ENCODE assay signal across 23 cellular contexts in genomic region chr3:105162448-105162847, GRCh38.
A peak's percentile ranks its signal among the peaks of the same experiment; 100 is the strongest.
DNase-seq lines count a peak whose midpoint lies in the region; ATAC-seq and TF ChIP-seq lines count a peak whose summit lies in the region.
"Had no signal": no experiment of that assay in that cellular context is flagged by ENCODE, and none has a peak within 500 bp of the region (broad histone marks: within the 10 kb centered on the region; RNA-seq: fewer than 3 reads in every experiment).

No MANE protein-coding gene starts in this region.

- ATAC-seq in GM18511 (IDR thresholded peaks at IDR 0.05; ENCODE audit: unreplicated experiment) (peak; percentile 61), GM21360 (IDR thresholded peaks at IDR 0.05; ENCODE audit: unreplicated experiment) (peak; percentile 85), HG02870 (IDR thresholded peaks at IDR 0.05; ENCODE audit: unreplicated experiment) (peak; percentile 75)
- ATAC-seq: A549, GM23338, Right ventricle myocardium inferior had no signal

- peaks cover 0 to 3% (median 0%) of the 10 kb centered on the region in 3 donors for H3K27me3 Mint-ChIP-seq in immature natural killer cell (ENCODE audit: low read depth in 3 of 3)

- TF ChIP-seq CTCF in MM.1S (IDR thresholded peaks at IDR 0.05; ENCODE audit: low read length), result no peak

- no peaks in the 10 kb centered on the region for H3K36me3 Mint-ChIP-seq in immature natural killer cell

- H3K4me3 Mint-ChIP-seq in immature natural killer cell, result no peak overlapping the region
- H3K4me3 Mint-ChIP-seq: GM23338 had no signal

- peak overlapping the region; percentile 30; the same call in 1 of the 2 replicates for H3K4me2 ChIP-seq in MM.1S (ENCODE audit: low read depth, low read length)
- no peak overlapping the region for H3K4me2 ChIP-seq in Karpas-422 (ENCODE audit: low read depth, low read length, poor library complexity, severe bottlenecking)
- H3K4me2 ChIP-seq: A549, GM23338 had no signal

- DNase-seq in MM.1S (peak; percentile 56), Karpas-422 (no peak), COR-L47 (lab: John Stamatoyannopoulos, UW) (no peak), T1000 (lab: John Stamatoyannopoulos, UW) (no peak), immature natural killer cell (no peak)
- DNase-seq: BE2C, DMS 273 treated with DMSO at 0.1 percent for 48 hours, DMS79 treated with DMSO at 0.1 percent for 48 hours, KG1, NCI-H1105, NCI-H2029 treated with DMSO at 0.1 percent for 48 hours, NCI-H345, NCI-H524, NCI-H82, T-helper 9 cell had no signal

- no peaks in the 10 kb centered on the region for H4K20me1 ChIP-seq in MM.1S (ENCODE audit: insufficient read depth, low read length)
- no peaks in the 10 kb centered on the region for H4K20me1 ChIP-seq in Karpas-422 (ENCODE audit: insufficient read depth, low read depth, low read length)

- no peaks in the 10 kb centered on the region for H3F3A ChIP-seq in MM.1S (ENCODE audit: insufficient read depth, low read length)

- H3K4me3 ChIP-seq in MM.1S (ENCODE audit: low read length) (no peak overlapping the region), Karpas-422 (ENCODE audit: low read length) (no peak overlapping the region)
- H3K4me3 ChIP-seq: A549, GM23338, HAP-1, SJSA1 had no signal

- H3K9me3 ChIP-seq in MM.1S (replicated peaks; ENCODE audit: insufficient read depth, low read length) (no peaks in the 10 kb centered on the region), Karpas-422 (ENCODE audit: low read length) (no peaks in the 10 kb centered on the region)
- H3K9me3 ChIP-seq: A549, BE2C, HAP-1, SJSA1 had no signal

- H3K36me3 ChIP-seq in MM.1S (replicated peaks; ENCODE audit: insufficient read depth, low read length) (no peaks in the 10 kb centered on the region), Karpas-422 (ENCODE audit: insufficient read depth, low read length) (no peaks in the 10 kb centered on the region)
- H3K36me3 ChIP-seq: BE2C, HAP-1, SJSA1 had no signal

- no peaks in the 10 kb centered on the region for H3K27me3 ChIP-seq in MM.1S (replicated peaks; ENCODE audit: insufficient read depth, low read length)
- no peaks in the 10 kb centered on the region for H3K27me3 ChIP-seq in Karpas-422 (ENCODE audit: low read length)
- H3K27me3 ChIP-seq: BE2C, SJSA1 had no signal

- H3K27ac ChIP-seq in MM.1S (ENCODE audit: low read length), result no peak overlapping the region
- H3K27ac ChIP-seq in Karpas-422 (ENCODE audit: low read length), result no peak overlapping the region
- H3K27ac ChIP-seq: A549, SJSA1 had no signal

- peaks cover 0 to 7% (median under 1%) of the 10 kb centered on the region in 6 donors for H3K9me3 Mint-ChIP-seq in immature natural killer cell

- H3K4me1 ChIP-seq in MM.1S (ENCODE audit: low read length) (peaks cover 17% of the 10 kb centered on the region), Karpas-422 (ENCODE audit: low read length) (no peaks in the 10 kb centered on the region)
- H3K4me1 ChIP-seq: A549, BE2C, SJSA1 had no signal

- H2AFZ ChIP-seq in MM.1S (ENCODE audit: low read length) (no peak overlapping the region), Karpas-422 (ENCODE audit: low read length) (no peak overlapping the region)
- H2AFZ ChIP-seq: GM23338 had no signal

- no peaks in the 10 kb centered on the region for H3K79me2 ChIP-seq in MM.1S (ENCODE audit: low read length)
- H3K79me2 ChIP-seq in Karpas-422 (ENCODE audit: low read length), result no peaks in the 10 kb centered on the region

- no peaks in the 10 kb centered on the region for H3K9me2 ChIP-seq in MM.1S (replicated peaks; ENCODE audit: insufficient read depth, low read length)
- H3K9me2 ChIP-seq in Karpas-422 (replicated peaks; ENCODE audit: insufficient read depth, low read length), result no peaks in the 10 kb centered on the region

- H3K4me1 Mint-ChIP-seq in immature natural killer cell, result no peaks in the 10 kb centered on the region

- H3K9ac ChIP-seq in MM.1S (ENCODE audit: low read length), result no peak overlapping the region
- H3K9ac ChIP-seq in Karpas-422 (ENCODE audit: low read length), result no peak overlapping the region

- H3K27ac Mint-ChIP-seq in immature natural killer cell, result no peak overlapping the region
- H3K27ac Mint-ChIP-seq: GM23338 had no signal
